In the genomic region with DNA sequence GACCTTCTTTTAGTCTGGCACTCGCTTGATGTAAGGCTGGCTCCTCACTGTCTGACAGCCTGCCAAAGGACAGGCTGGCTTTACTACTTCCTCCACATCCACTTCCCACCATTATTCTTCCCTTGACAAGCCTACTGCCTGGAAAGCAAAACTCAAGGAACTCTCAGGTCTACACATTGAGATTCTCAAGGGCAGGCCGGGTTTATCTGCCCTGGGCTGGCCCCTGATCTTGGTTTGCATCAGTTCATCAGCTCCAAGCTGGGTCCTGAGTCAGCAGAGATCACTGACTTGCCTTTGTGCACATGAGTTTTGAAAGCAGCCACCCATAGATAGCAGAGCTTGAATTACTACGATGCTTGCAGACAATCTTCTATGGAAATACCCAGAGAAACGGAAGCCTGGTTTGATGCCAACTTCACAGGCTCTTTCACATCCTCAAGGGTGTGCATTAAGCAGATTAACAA, we compare ENCODE assay signal across 8 cellular contexts. TPM values are rescaled to one million over a fixed set of nuclear protein-coding genes. Genes with fewer than 3 reads are reported as not detected.
A peak's percentile ranks its signal among the peaks of the same experiment; 100 is the strongest.
DNase-seq lines count a peak whose midpoint lies in the region; ATAC-seq and TF ChIP-seq lines count a peak whose summit lies in the region.

No MANE protein-coding gene starts in this region.

- H3K36me3 Mint-ChIP-seq in activated CD4-positive, alpha-beta T cell treated with anti-CD3 and anti-CD28 coated beads, Interleukin-2, amount 10 ng/mL, durations not matched to agents 7 days and 5 days (ENCODE audit: low read depth) = peaks cover 23% of the 10 kb centered on the region
- no peaks in the 10 kb centered on the region for H3K36me3 Mint-ChIP-seq in activated naive CD4-positive, alpha-beta T cell treated with anti-CD3 and anti-CD28 coated beads, Interleukin-2, amount 50 U/mL, for 24 hours

- CTCF ChIA-PET in activated CD4-positive, alpha-beta T cell treated with anti-CD3 and anti-CD28 coated beads, Interleukin-2, amount 10 ng/mL, durations not matched to agents 7 days and 5 days (lab: Charles Lee) = interaction anchor here (0.5 to 2.4 kb wide), 6 partner anchors 12 to 117 kb away, joined by 3 to 8 read pairs (median 6); no protein-coding TSS in a partner anchor

- H3K27me3 Mint-ChIP-seq in activated CD4-positive, alpha-beta T cell treated with anti-CD3 and anti-CD28 coated beads, Interleukin-2, amount 10 ng/mL, durations not matched to agents 7 days and 5 days = no peaks in the 10 kb centered on the region
- H3K27me3 Mint-ChIP-seq in activated naive CD4-positive, alpha-beta T cell treated with anti-CD3 and anti-CD28 coated beads, Interleukin-2, amount 50 U/mL, for 24 hours = no peaks in the 10 kb centered on the region

- ATAC-seq in HG03135 (IDR thresholded peaks at IDR 0.05; ENCODE audit: unreplicated experiment) (peak; percentile 38), left lung (no peak)

- no peak overlapping the region for H3K27ac ChIP-seq in left lung

- no peak overlapping the region for H3K9ac ChIP-seq in skeletal muscle satellite cell (ENCODE audit: low read depth, low read length)

- no peak overlapping the region for H3K4me3 ChIP-seq in skeletal muscle satellite cell (ENCODE audit: low read length)
- H3K4me3 ChIP-seq in left lung = no peak overlapping the region

- POLR2A ChIA-PET in activated CD4-positive, alpha-beta T cell treated with anti-CD3 and anti-CD28 coated beads, Interleukin-2, amount 10 ng/mL, durations not matched to agents 7 days and 5 days (lab: Charles Lee) = no interaction called here

- no peak for DNase-seq in activated CD4-positive, alpha-beta T cell treated with anti-CD3 and anti-CD28 coated beads, Interleukin-2, amount 10 ng/mL, durations not matched to agents 7 days and 5 days
- DNase-seq in activated CD4-positive, alpha-beta T cell treated with anti-CD3 and anti-CD28 coated beads, Interleukin-2, amount 50 U/mL, for 1 hour = no peak
- DNase-seq in SW 1271 (lab: John Stamatoyannopoulos, UW) = no peak
- DNase-seq in left lung = no peak
- no peak for DNase-seq in D341Med (ENCODE audit: low spot score)

- H3K27me3 ChIP-seq in skeletal muscle satellite cell (ENCODE audit: control insufficient read depth, insufficient read depth, low read length) = no peaks in the 10 kb centered on the region
- H3K27me3 ChIP-seq in left lung = no peaks in the 10 kb centered on the region

- H3K4me1 Mint-ChIP-seq in activated CD4-positive, alpha-beta T cell treated with anti-CD3 and anti-CD28 coated beads, Interleukin-2, amount 10 ng/mL, durations not matched to agents 7 days and 5 days = peaks cover 28% of the 10 kb centered on the region
- peaks cover 13% of the 10 kb centered on the region for H3K4me1 Mint-ChIP-seq in activated naive CD4-positive, alpha-beta T cell treated with anti-CD3 and anti-CD28 coated beads, Interleukin-2, amount 50 U/mL, for 24 hours

- H3K4me3 Mint-ChIP-seq in activated CD4-positive, alpha-beta T cell treated with anti-CD3 and anti-CD28 coated beads, Interleukin-2, amount 10 ng/mL, durations not matched to agents 7 days and 5 days = no peak overlapping the region
- no peak overlapping the region for H3K4me3 Mint-ChIP-seq in activated naive CD4-positive, alpha-beta T cell treated with anti-CD3 and anti-CD28 coated beads, Interleukin-2, amount 50 U/mL, for 24 hours

- H3K9me3 Mint-ChIP-seq in activated CD4-positive, alpha-beta T cell treated with anti-CD3 and anti-CD28 coated beads, Interleukin-2, amount 10 ng/mL, durations not matched to agents 7 days and 5 days = no peaks in the 10 kb centered on the region
- H3K9me3 Mint-ChIP-seq in activated naive CD4-positive, alpha-beta T cell treated with anti-CD3 and anti-CD28 coated beads, Interleukin-2, amount 50 U/mL, for 24 hours = no peaks in the 10 kb centered on the region

- intact Hi-C loops in left lung (cut with DNase I) = no loop called here

- no peak for TF ChIP-seq CTCF in left lung (IDR thresholded peaks at IDR 0.05)

- H3K9me3 ChIP-seq in skeletal muscle satellite cell (replicated peaks; ENCODE audit: low read length) (no peaks in the 10 kb centered on the region), left lung (no peaks in the 10 kb centered on the region)

- peaks cover 23% of the 10 kb centered on the region for H3K4me1 ChIP-seq in skeletal muscle satellite cell (ENCODE audit: control insufficient read depth, insufficient read depth, low read length)
- peaks cover 0 to 14% of the 10 kb centered on the region in 2 donors for H3K4me1 ChIP-seq in left lung

- peak overlapping the region; percentile 9 for H3K27ac Mint-ChIP-seq in activated CD4-positive, alpha-beta T cell treated with anti-CD3 and anti-CD28 coated beads, Interleukin-2, amount 10 ng/mL, durations not matched to agents 7 days and 5 days
- peak overlapping the region; percentile 17 for H3K27ac Mint-ChIP-seq in activated naive CD4-positive, alpha-beta T cell treated with anti-CD3 and anti-CD28 coated beads, Interleukin-2, amount 50 U/mL, for 24 hours

- H3K4me2 ChIP-seq in skeletal muscle satellite cell (ENCODE audit: low read length) = peak overlapping the region; percentile 50

- H3K36me3 ChIP-seq in skeletal muscle satellite cell (ENCODE audit: insufficient read depth, low read length) (peaks cover 16% of the 10 kb centered on the region), left lung (peaks cover 0 to 7% of the 10 kb centered on the region in 2 donors)

RNA-seq across cellular contexts. Expression of gene KCTD18, which starts 53.9 kb away (rescaled TPM):
- 10 to 100 TPM; 20.4 to 20.5 TPM for total RNA-seq in activated CD4-positive, alpha-beta T cell treated with anti-CD3 and anti-CD28 coated beads, Interleukin-2, amount 10 ng/mL, durations not matched to agents 7 days and 5 days
- 13.2 and 14.6 TPM in 2 replicates for total RNA-seq in skeletal muscle satellite cell (2012; rRNA removed)
- total RNA-seq in left lung = 10 to 100 TPM; 13.8 to 14.3 TPM
